Comparison of ENCODE assay signal across 8 cellular contexts in genomic region chr2:227325824-227326195, GRCh38. TPM values are rescaled to one million over a fixed set of nuclear protein-coding genes. Genes with fewer than 3 reads are reported as not detected.
DNase-seq lines count a peak whose midpoint lies in the region; ATAC-seq and TF ChIP-seq lines count a peak whose summit lies in the region.

No MANE protein-coding gene starts in this region.

- TF ChIP-seq CTCF in AG04449 (IDR thresholded peaks at IDR 0.05; ENCODE audit: insufficient read depth, low read length, missing control alignments) (no peak), GM10248 (IDR thresholded peaks at IDR 0.05; ENCODE audit: control extremely low read depth, extremely low read depth, low read depth, missing control alignments) (no peak), esophagus squamous epithelium (IDR thresholded peaks at IDR 0.05) (no peak)

- no peaks in the 10 kb centered on the region for H3K36me3 Mint-ChIP-seq in T-helper 17 cell (ENCODE audit: low read depth)

- H3K27me3 ChIP-seq in esophagus squamous epithelium, result no peaks in the 10 kb centered on the region
- no peaks in the 10 kb centered on the region for H3K27me3 ChIP-seq in muscle layer of duodenum (ENCODE audit: low read depth, low read length)

- DNase-seq in AG04449 (ENCODE audit: low read depth, low spot score) (no peak), GM10248 (ENCODE audit: extremely low spot score) (peak; percentile 15), T-helper 17 cell (no peak), esophagus squamous epithelium (lab: John Stamatoyannopoulos, UW) (no peak)
- no peak for DNase-seq in activated CD4-positive, CD25-positive, alpha-beta regulatory T cell (lab: John Stamatoyannopoulos, UW)

- H3K36me3 ChIP-seq in esophagus squamous epithelium (peaks cover 0 to 21% (median 0%) of the 10 kb centered on the region in 3 donors), muscle layer of duodenum (ENCODE audit: control insufficient read depth in 1 of 2, insufficient read depth in 2 of 2, low read length in 2 of 2) (peaks cover under 1 to 5% of the 10 kb centered on the region in 2 donors)

- H3K27ac Mint-ChIP-seq in T-helper 17 cell, result peak overlapping the region; percentile 91

- H3K27ac ChIP-seq in esophagus squamous epithelium (peak overlapping the region; percentile 90 to 97 (median 92)), muscle layer of duodenum (ENCODE audit: low read length) (peak overlapping the region; percentile 86)

- H3K9me3 ChIP-seq in T-helper 17 cell (ENCODE audit: control insufficient read depth, low read length, poor library complexity, severe bottlenecking) (no peaks in the 10 kb centered on the region), esophagus squamous epithelium (no peaks in the 10 kb centered on the region), muscle layer of duodenum (ENCODE audit: control insufficient read depth in 1 of 2, low read length in 2 of 2) (no peaks in the 10 kb centered on the region)

- 0 to 1% methylated on average over 3 to 13 of the region's 13 CpGs for WGBS in esophagus squamous epithelium, 2 donors

- H3K4me1 Mint-ChIP-seq in T-helper 17 cell, result peaks cover 20% of the 10 kb centered on the region

- CTCF ChIA-PET in AG04449 (lab: Yijun Ruan, JAX) (no interaction called here), GM10248 (lab: Yijun Ruan, JAX) (no interaction called here)

- ATAC-seq in HG03342 (IDR thresholded peaks at IDR 0.05; ENCODE audit: unreplicated experiment), result peak; percentile 5
- no peak for ATAC-seq in T-helper 17 cell
- ATAC-seq in GM18498 (IDR thresholded peaks at IDR 0.05; ENCODE audit: unreplicated experiment), result no peak

- peak overlapping the region; percentile 96 for H3K4me3 Mint-ChIP-seq in T-helper 17 cell

- TF ChIP-seq POLR2A in esophagus squamous epithelium (IDR thresholded peaks at IDR 0.05), result no peak

- intact Hi-C loops in esophagus squamous epithelium (cut with DNase I), result no loop called here

- POLR2A ChIA-PET in AG04449 (lab: Yijun Ruan, JAX) (interaction anchor here (0.6 kb wide), 1 partner anchor 42 kb away, joined by 3 read pairs; no protein-coding TSS in a partner anchor), GM10248 (lab: Yijun Ruan, JAX) (no interaction called here)

- peaks cover 0 to 31% (median 5%) of the 10 kb centered on the region in 3 donors for H3K4me1 ChIP-seq in esophagus squamous epithelium
- H3K4me1 ChIP-seq in muscle layer of duodenum (ENCODE audit: control insufficient read depth in 1 of 2, insufficient read depth in 2 of 2, low read length in 2 of 2), result peaks cover 3 to 18% of the 10 kb centered on the region in 2 donors

- H3K27me3 Mint-ChIP-seq in T-helper 17 cell, result no peaks in the 10 kb centered on the region

- peak overlapping the region; percentile 65 for H3K4me3 ChIP-seq in AG04449 (ENCODE audit: low read depth, low read length)
- peak overlapping the region; percentile 63 to 92 (median 84) for H3K4me3 ChIP-seq in esophagus squamous epithelium
- peak overlapping the region; percentile 91 to 95 for H3K4me3 ChIP-seq in muscle layer of duodenum (ENCODE audit: low read depth in 1 of 2, low read length in 2 of 2)

RNA-seq across cellular contexts. Expression of gene MFF, which starts 0.8 kb away (rescaled TPM):
- 10 to 100 TPM; 47.7 to 49.3 TPM for total RNA-seq in T-helper 17 cell
- total RNA-seq in esophagus squamous epithelium, result 10 to 100 TPM; 66.8 to 91.0 (median 84.8) TPM

RNA-seq across cellular contexts. Expression of gene TM4SF20, which starts 53.3 kb away (rescaled TPM):
- not detected for total RNA-seq in T-helper 17 cell
- total RNA-seq in esophagus squamous epithelium, result not detected
